ENCODE assay signal across 1 cellular context in genomic region chr17:30922235-30922993, GRCh38.
TF ChIP-seq lines count a peak whose summit lies in the region.

No MANE protein-coding gene starts in this region.

TF ChIP-seq in GM12878, 131 proteins besides CTCF, POLR2A, EP300 and RAD21:
- TF ChIP-seq RAD51 (IDR thresholded peaks at IDR 0.05) (no peak), ZNF384 (IDR thresholded peaks at IDR 0.05; ENCODE audit: borderline replicate concordance, low read depth, low read length) (no peak), NR2F1 (conservative IDR thresholded peaks at IDR 0.05) (no peak), HDGF (IDR thresholded peaks at IDR 0.05) (no peak), MYC (IDR thresholded peaks at IDR 0.05; ENCODE audit: insufficient read depth, insufficient read length, insufficient replicate concordance, low read length, severe bottlenecking) (no peak), TCF3 (IDR thresholded peaks at IDR 0.05; ENCODE audit: borderline replicate concordance, insufficient read depth, low read depth, low read length) (no peak), RELA (IDR thresholded peaks at IDR 0.05; ENCODE audit: borderline replicate concordance, partially characterized antibody) (no peak), TCF12 (IDR thresholded peaks at IDR 0.05; ENCODE audit: low read depth, low read length) (no peak), NR2C2 (IDR thresholded peaks at IDR 0.05; ENCODE audit: borderline replicate concordance, control insufficient read depth, insufficient read length, low read depth) (no peak), EED (IDR thresholded peaks at IDR 0.05; ENCODE audit: low read depth) (no peak), FOXK2 (IDR thresholded peaks at IDR 0.05) (no peak), WRNIP1 (IDR thresholded peaks at IDR 0.05; ENCODE audit: borderline replicate concordance, low read depth, low read length) (no peak), SIX5 (IDR thresholded peaks at IDR 0.05; ENCODE audit: low read depth, low read length, severe bottlenecking) (no peak), KDM1A (IDR thresholded peaks at IDR 0.05; ENCODE audit: borderline replicate concordance) (no peak)
